Comparison of ENCODE assay signal across 8 cellular contexts in the genomic region with DNA sequence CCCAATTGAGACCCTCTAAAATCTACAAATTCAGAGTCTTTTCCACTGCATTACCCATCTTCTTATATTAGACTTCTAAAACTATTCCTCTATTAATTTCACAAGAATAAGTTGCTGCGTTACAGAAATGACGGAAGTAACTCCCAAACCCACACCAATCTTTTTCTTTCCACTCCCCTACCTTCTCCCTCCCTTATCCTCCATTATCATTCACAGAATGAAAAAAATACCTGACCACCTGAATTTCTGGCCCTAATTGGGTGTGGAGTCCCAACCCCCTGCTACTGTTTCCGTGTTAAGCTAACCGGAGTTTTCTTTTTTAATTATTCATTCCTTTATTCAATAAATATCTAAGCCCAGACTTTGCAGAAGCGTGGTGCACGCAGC. TPM values are rescaled to one million over a fixed set of nuclear protein-coding genes. Genes with fewer than 3 reads are reported as not detected.
DNase-seq lines count a peak whose midpoint lies in the region; ATAC-seq, FAIRE-seq and TF ChIP-seq lines count a peak whose summit lies in the region.

No MANE protein-coding gene starts in this region.

- H3K27me3 ChIP-seq in KMS-11 (ENCODE audit: insufficient read depth, low read depth) (no peaks in the 10 kb centered on the region), GM12878 (replicated peaks in 1 of 2; ENCODE audit: control insufficient read depth in 2 of 2, insufficient read depth in 2 of 2, low read length in 1 of 2) (no peaks in the 10 kb centered on the region), right lobe of liver (no peaks in the 10 kb centered on the region)

- H4K20me1 ChIP-seq in KMS-11 (ENCODE audit: insufficient read depth) (no peaks in the 10 kb centered on the region; the same call in 1 of the 2 replicates), GM12878 (ENCODE audit: control insufficient read depth, insufficient read depth) (no peaks in the 10 kb centered on the region)

- TF ChIP-seq RAD21 in GM12878 (IDR thresholded peaks at IDR 0.05; ENCODE audit: insufficient read depth, low read depth, low read length) = no peak

- peak overlapping the region; percentile 54 for H3K4me3 ChIP-seq in KMS-11 (IDR thresholded peaks at IDR 0.05; ENCODE audit: insufficient read depth, low read depth, low read length)
- peak overlapping the region; percentile 89 for H3K4me3 ChIP-seq in GM12878
- peak overlapping the region; percentile 76 to 92 (median 85) for H3K4me3 ChIP-seq in right lobe of liver
- peak overlapping the region; percentile 89 for H3K4me3 ChIP-seq in urinary bladder (ENCODE audit: low read depth, low read length)

- ATAC-seq in GM19023 (IDR thresholded peaks at IDR 0.05; ENCODE audit: unreplicated experiment) (peak; percentile 2), GM12878 (peak; percentile 21), right lobe of liver (no peak), HG03139 (IDR thresholded peaks at IDR 0.05; ENCODE audit: unreplicated experiment) (no peak)

- no peak for TF ChIP-seq CTCF in KMS-11 (conservative IDR thresholded peaks at IDR 0.05; ENCODE audit: low read depth, low read length)
- no peak for TF ChIP-seq CTCF in GM12878 (IDR thresholded peaks at IDR 0.05 in 2 of 3, conservative IDR thresholded peaks at IDR 0.05 in 1 of 3; ENCODE audit: control insufficient read depth in 2 of 3, extremely low read depth in 1 of 3, insufficient read depth in 1 of 3, low read depth in 3 of 3, low read length in 3 of 3)
- TF ChIP-seq CTCF in right lobe of liver (IDR thresholded peaks at IDR 0.05) = no peak

- POLR2A ChIA-PET in GM12878 (lab: Charles Lee) = interaction anchor here (1.2 to 1.5 kb wide), 2 partner anchors 9 to 62 kb away, joined by 5 to 7 read pairs; a partner anchor contains a TSS

- H3K36me3 ChIP-seq in KMS-11 (ENCODE audit: insufficient read depth) (no peaks in the 10 kb centered on the region), GM12878 (ENCODE audit: control insufficient read depth in 2 of 2, insufficient read depth in 2 of 2, low read length in 1 of 2) (no peaks in the 10 kb centered on the region), right lobe of liver (no peaks in the 10 kb centered on the region), urinary bladder (ENCODE audit: insufficient read depth) (no peaks in the 10 kb centered on the region)

- no peaks in the 10 kb centered on the region; the same call in 1 of the 3 replicates for H3K9me3 ChIP-seq in GM12878 (replicated peaks; ENCODE audit: control insufficient read depth, insufficient read depth, low read length)
- no peaks in the 10 kb centered on the region for H3K9me3 ChIP-seq in right lobe of liver

- H3K27ac ChIP-seq in KMS-11 = peak overlapping the region; percentile 94
- H3K27ac ChIP-seq in GM12878 (ENCODE audit: control insufficient read depth, insufficient read depth) = peak overlapping the region; percentile 72
- peak overlapping the region; percentile 77 to 93 (median 81) for H3K27ac ChIP-seq in right lobe of liver
- peak overlapping the region; percentile 94 for H3K27ac ChIP-seq in urinary bladder (ENCODE audit: low read depth)

- intact Hi-C loops in GM12878 (cut with micrococcal nuclease; ENCODE audit: unreplicated experiment) (loop anchor here (2.0 to 10.0 kb wide), 3 partner anchors 62 to 492 kb away; a partner anchor contains a TSS), right lobe of liver (cut with DNase I) (no loop called here)

- no TSS peak for BruUV-seq in GM12878 (replicated peaks; lab: Mats Ljungman, UMichigan)

- H2AFZ ChIP-seq in KMS-11 (ENCODE audit: low read depth) = peak overlapping the region; percentile 76
- no peak overlapping the region; the same call in 1 of the 2 replicates for H2AFZ ChIP-seq in GM12878 (ENCODE audit: control insufficient read depth, low read depth, low read length)

- peaks cover 51% of the 10 kb centered on the region for H3K79me2 ChIP-seq in KMS-11 (ENCODE audit: insufficient read depth, low read depth)
- peaks cover 51% of the 10 kb centered on the region for H3K79me2 ChIP-seq in GM12878 (ENCODE audit: control insufficient read depth, insufficient read depth, low read length)

- TF ChIP-seq POLR2A in GM12878 (IDR thresholded peaks at IDR 0.05; ENCODE audit: low read depth, low read length) (no peak), right lobe of liver (IDR thresholded peaks at IDR 0.05) (no peak)

- CTCF ChIA-PET in GM12878 (lab: Yijun Ruan, JAX) = interaction anchor here (0.8 to 2.0 kb wide), 4 partner anchors 9 to 218 kb away, joined by 3 to 5 read pairs (median 4); no protein-coding TSS in a partner anchor

- DNase-seq in AG08396 (ENCODE audit: low spot score) (peak; percentile 24), GM12878 (ENCODE audit: low read depth, low spot score) (no peak), right lobe of liver (no peak)
- DNase-seq in activated effector memory CD4-positive, alpha-beta T cell treated with anti-CD3 and anti-CD28 coated beads, Interleukin-2, amount 50 U/mL, for 16 hours = no peak

- in situ Hi-C loops in GM12878 (cut with MboI) = no loop called here

- peak overlapping the region; percentile 73 for H3K4me2 ChIP-seq in KMS-11
- peak overlapping the region; percentile 84 for H3K4me2 ChIP-seq in GM12878 (ENCODE audit: control insufficient read depth, insufficient read depth)

- TF ChIP-seq EP300 in GM12878 (IDR thresholded peaks at IDR 0.05; ENCODE audit: borderline replicate concordance in 1 of 2, control insufficient read depth in 1 of 2, low read depth in 2 of 2, low read length in 2 of 2) = no peak

- FAIRE-seq in GM12878 (lab: Jason Lieb, UNC) = peak; percentile 49

- WGBS in GM12878 (ENCODE audit: insufficient coverage, insufficient replicate concordance, low lambda C conversion rate, missing lambda C conversion rate) = 0% methylated on average over 6 of the region's 6 CpGs
- WGBS in right lobe of liver (ENCODE audit: insufficient coverage, low coverage, low lambda C conversion rate, missing lambda C conversion rate) = 0% methylated on average over 6 of the region's 6 CpGs
- under 1% methylated on average over 6 of the region's 6 CpGs for WGBS in urinary bladder

- RAD21 ChIA-PET in GM12878 (lab: Charles Lee; ENCODE audit: unreplicated experiment) = interaction anchor here (0.8 to 2.4 kb wide), 6 partner anchors 9 to 217 kb away, joined by 3 to 6 read pairs (median 4); no protein-coding TSS in a partner anchor

- SMC1A ChIA-PET in GM12878 (lab: Charles Lee; ENCODE audit: uncharacterized antibody, unreplicated experiment) = interaction anchor here (1.3 to 4.6 kb wide), 3 partner anchors 27 to 94 kb away, joined by 5 to 21 read pairs (median 5); a partner anchor contains a TSS

- H3K4me1 ChIP-seq in KMS-11 (ENCODE audit: low read depth, poor library complexity, severe bottlenecking) (peaks cover 18% of the 10 kb centered on the region), GM12878 (ENCODE audit: control insufficient read depth, insufficient read depth, low read length) (no peaks in the 10 kb centered on the region), right lobe of liver (peaks cover 0 to 11% (median 0%) of the 10 kb centered on the region in 4 donors), urinary bladder (ENCODE audit: insufficient read depth) (no peaks in the 10 kb centered on the region)

- peak overlapping the region; percentile 95 for H3K9ac ChIP-seq in KMS-11
- peak overlapping the region; percentile 72 for H3K9ac ChIP-seq in GM12878 (ENCODE audit: control insufficient read depth, insufficient read depth, low read length)

TF ChIP-seq in GM12878, 131 proteins besides CTCF, POLR2A, EP300 and RAD21 (continues in another document):
- TF ChIP-seq SUZ12 (IDR thresholded peaks at IDR 0.05; ENCODE audit: unreplicated experiment) (no peak), CHD2 (IDR thresholded peaks at IDR 0.05; ENCODE audit: borderline replicate concordance, low read depth, low read length) (no peak)
- TF ChIP-seq, protein P1, sequence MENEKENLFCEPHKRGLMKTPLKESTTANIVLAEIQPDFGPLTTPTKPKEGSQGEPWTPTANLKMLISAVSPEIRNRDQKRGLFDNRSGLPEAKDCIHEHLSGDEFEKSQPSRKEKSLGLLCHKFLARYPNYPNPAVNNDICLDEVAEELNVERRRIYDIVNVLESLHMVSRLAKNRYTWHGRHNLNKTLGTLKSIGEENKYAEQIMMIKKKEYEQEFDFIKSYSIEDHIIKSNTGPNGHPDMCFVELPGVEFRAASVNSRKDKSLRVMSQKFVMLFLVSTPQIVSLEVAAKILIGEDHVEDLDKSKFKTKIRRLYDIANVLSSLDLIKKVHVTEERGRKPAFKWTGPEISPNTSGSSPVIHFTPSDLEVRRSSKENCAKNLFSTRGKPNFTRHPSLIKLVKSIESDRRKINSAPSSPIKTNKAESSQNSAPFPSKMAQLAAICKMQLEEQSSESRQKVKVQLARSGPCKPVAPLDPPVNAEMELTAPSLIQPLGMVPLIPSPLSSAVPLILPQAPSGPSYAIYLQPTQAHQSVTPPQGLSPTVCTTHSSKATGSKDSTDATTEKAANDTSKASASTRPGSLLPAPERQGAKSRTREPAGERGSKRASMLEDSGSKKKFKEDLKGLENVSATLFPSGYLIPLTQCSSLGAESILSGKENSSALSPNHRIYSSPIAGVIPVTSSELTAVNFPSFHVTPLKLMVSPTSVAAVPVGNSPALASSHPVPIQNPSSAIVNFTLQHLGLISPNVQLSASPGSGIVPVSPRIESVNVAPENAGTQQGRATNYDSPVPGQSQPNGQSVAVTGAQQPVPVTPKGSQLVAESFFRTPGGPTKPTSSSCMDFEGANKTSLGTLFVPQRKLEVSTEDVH (IDR thresholded peaks at IDR 0.05; ENCODE audit: low read depth, partially characterized antibody) = no peak

RNA-seq across cellular contexts. Expression of a gene that starts 0.6 kb away (rescaled TPM):
- 245 and 246 TPM in 2 replicates for total RNA-seq in GM12878 (2013; cell fraction: nucleolus; rRNA removed)
- total RNA-seq in GM12878 (2014; rRNA removed) (38.6 and 45.0 TPM in 2 replicates), GM12878 (2014; rRNA removed; fragmentation: Illumina TruSeq; extraction: Trizol) (36.0 and 36.9 TPM in 2 replicates), GM12878 (2021) (35.3 and 36.4 TPM in 2 replicates), right lobe of liver (10 to 100 TPM; 14.4 to 28.6 (median 20.9) TPM), urinary bladder (73.0 TPM)
- polyA plus RNA-seq in GM12878 (2011; ENCODE audit: low read depth) = 11.4 TPM
- polyA plus RNA-seq in GM12878 (2011; rRNA removed) (66.2 and 110 TPM in 2 replicates), GM12878 (2014; fragmentation: Illumina TruSeq; extraction: Trizol) (33.6 and 40.2 TPM in 2 replicates), GM12878 (2014; fragmentation: Nextera tagmentation; extraction: Ambion mirVana) (10 to 100 TPM; 16.2 to 19.1 TPM), GM12878 (2014; rRNA removed) (31.2 and 33.8 TPM in 2 replicates), GM12878 (2016; fragmentation: Nextera tagmentation; extraction: Ambion mirVana) (10 to 100 TPM; 36.8 to 37.5 TPM), urinary bladder (41.5 TPM)
- polyA plus RNA-seq in GM12878 (2011; cell fraction: cytosol; rRNA removed) = 17.7 and 19.5 TPM in 2 replicates
- 117 and 123 TPM in 2 replicates for polyA plus RNA-seq in GM12878 (2011; cell fraction: nucleus; rRNA removed)
- polyA plus RNA-seq in GM12878 (2012) = 16.4 and 18.6 TPM in 2 replicates
- polyA minus RNA-seq in GM12878 (2011; rRNA and poly(A)+ RNA removed) = 34.9 and 36.1 TPM in 2 replicates
- 13.0 and 13.9 TPM in 2 replicates for polyA minus RNA-seq in GM12878 (2011; cell fraction: cytosol; rRNA and poly(A)+ RNA removed)
- 65.8 and 104 TPM in 2 replicates for polyA minus RNA-seq in GM12878 (2011; cell fraction: nucleus; rRNA and poly(A)+ RNA removed)

Comparison
In these comparisons a context has a peak if more than half of its experiments do, and no peak if none do; other contexts are left out.
1. ATAC-seq: peak in GM19023 (single experiment) and GM12878 (single experiment); none in right lobe of liver (0 of 4) and HG03139 (single experiment).
2. Peak in every context shown above with its lines, with median percentiles within 50 percentile points of each other: H3K27ac ChIP-seq and H3K4me3 ChIP-seq.